16 cellular contexts compared by ENCODE assay signal in genomic region chr6:35064508-35065440, GRCh38.
A peak's percentile ranks its signal among the peaks of the same experiment; 100 is the strongest.
DNase-seq lines count a peak whose midpoint lies in the region; ATAC-seq and TF ChIP-seq lines count a peak whose summit lies in the region.
"Had no signal": no experiment of that assay in that cellular context is flagged by ENCODE, and none has a peak within 500 bp of the region (broad histone marks: within the 10 kb centered on the region; RNA-seq: fewer than 3 reads in every experiment).

No MANE protein-coding gene starts in this region.

- intact Hi-C loops in HCT116 (cut with micrococcal nuclease), result no loop called here
- intact Hi-C loops in esophagus muscularis mucosa (cut with DNase I), result no loop called here
- intact Hi-C loops in lower lobe of right lung (cut with DNase I), result no loop called here
- intact Hi-C loops in adrenal gland (cut with DNase I), result loop anchor here in 1 of 2 donors (10.0 kb wide), 1 partner anchor 70 kb away; no protein-coding TSS in a partner anchor

- H3K27me3 ChIP-seq in HCT116 (ENCODE audit: insufficient read depth, low read length) (no peaks in the 10 kb centered on the region), esophagus muscularis mucosa (no peaks in the 10 kb centered on the region), lower lobe of right lung (ENCODE audit: low read depth) (no peaks in the 10 kb centered on the region), thoracic aorta (replicated peaks; ENCODE audit: insufficient read depth) (no peaks in the 10 kb centered on the region), GM23248 (replicated peaks; ENCODE audit: insufficient read depth) (no peaks in the 10 kb centered on the region), adrenal gland (no peaks in the 10 kb centered on the region)
- H3K27me3 ChIP-seq: SJSA1, uterus had no signal

- H3K79me2 ChIP-seq in HCT116 (ENCODE audit: insufficient read depth, low read length) (no peaks in the 10 kb centered on the region), GM23248 (ENCODE audit: insufficient read depth) (no peaks in the 10 kb centered on the region)

- no peak for TF ChIP-seq EP300 in esophagus muscularis mucosa (IDR thresholded peaks at IDR 0.05)

- TF ChIP-seq POLR2A in HCT116 (IDR thresholded peaks at IDR 0.05; ENCODE audit: borderline replicate concordance, extremely low read depth, insufficient read depth, insufficient read length) (no peak), esophagus muscularis mucosa (IDR thresholded peaks at IDR 0.05; ENCODE audit: low read depth) (no peak), adrenal gland (IDR thresholded peaks at IDR 0.05) (no peak)

- CTCF ChIA-PET in HCT116 (lab: Charles Lee), result no interaction called here

- BruUV-seq in HCT116 (replicated peaks; lab: Mats Ljungman, UMichigan), result no TSS peak

- ATAC-seq in HCT116 (peak; percentile 60), lower lobe of right lung (peak; percentile 13 to 46), thoracic aorta (ENCODE audit: insufficient number of reproducible peaks, low FRiP score, low read depth) (no peak)
- ATAC-seq: activated naive CD8-positive, alpha-beta T cell treated with anti-CD3 and anti-CD28 coated beads, Interleukin-2, amount 50 U/mL, for 24 hours; activated T-helper 17 cell treated with anti-CD3 and anti-CD28 coated beads, Interleukin-2, amount 50 U/mL, for 72 hours had no signal

- RAD21 ChIA-PET in HCT116 (lab: Charles Lee; ENCODE audit: low non-redundant PET in 1 of 2, low total read pairs in 2 of 2, uncharacterized antibody in 2 of 2, unreplicated experiment in 2 of 2), result no interaction called here

- TF ChIP-seq RAD21 in HCT116 (IDR thresholded peaks at IDR 0.05; ENCODE audit: low read depth), result no peak

- no peaks in the 10 kb centered on the region for H3F3A ChIP-seq in GM23248 (ENCODE audit: insufficient read depth)

- WGBS in esophagus muscularis mucosa, result 50% methylated on average over 8 of the region's 10 CpGs
- WGBS in GM23248 (ENCODE audit: low coverage in 1 of 2, low lambda C conversion rate in 2 of 2, missing lambda C conversion rate in 2 of 2), 2 experiments, result 72 to 75% methylated on average over 9 to 10 of the region's 10 CpGs
- WGBS in adrenal gland, 4 donors, result 85 to 89% (median 87%) methylated on average over 9 to 10 of the region's 10 CpGs

- DNase-seq in HCT116 (ENCODE audit: low read depth, low spot score), result no peak
- DNase-seq in esophagus muscularis mucosa (ENCODE audit: extremely low spot score), result no peak
- peak; percentile 28 for DNase-seq in lower lobe of right lung
- no peak for DNase-seq in thoracic aorta (ENCODE audit: low spot score)
- DNase-seq in islet precursor cell, result no peak
- DNase-seq in HK-2 (ENCODE audit: unreplicated experiment), result no peak
- DNase-seq in GM23248, result no peak
- DNase-seq in adrenal gland, result no peak
- DNase-seq: activated CD4-positive, alpha-beta T cell treated with anti-CD3 and anti-CD28 coated beads for 1 hour; activated naive CD8-positive, alpha-beta T cell treated with anti-CD3 and anti-CD28 coated beads, Interleukin-2, amount 50 U/mL, for 24 hours; caudate nucleus; NCI-H526 treated with DMSO at 0.1 percent for 48 hours; OCI-M1; uterus had no signal

- H3K36me3 ChIP-seq in HCT116 (ENCODE audit: control insufficient read depth in 1 of 2, insufficient read depth in 2 of 2, low read length in 2 of 2) (peaks cover 8% of the 10 kb centered on the region in 2 experiments; a peak in 3 of 4 replicates), esophagus muscularis mucosa (peaks cover 49 to 94% (median 84%) of the 10 kb centered on the region in 4 donors), lower lobe of right lung (peaks cover 98% of the 10 kb centered on the region), thoracic aorta (peaks cover 22% of the 10 kb centered on the region), GM23248 (ENCODE audit: low read depth) (no peaks in the 10 kb centered on the region), adrenal gland (replicated peaks in 1 of 2) (peaks cover 0 to 70% of the 10 kb centered on the region in 2 donors)
- H3K36me3 ChIP-seq: uterus had no signal

- H3K9me3 ChIP-seq in HCT116 (ENCODE audit: control insufficient read depth in 1 of 2, insufficient read depth in 1 of 2, low read depth in 1 of 2, low read length in 2 of 2), result no peaks in the 10 kb centered on the region
- H3K9me3 ChIP-seq in esophagus muscularis mucosa, result no peaks in the 10 kb centered on the region
- H3K9me3 ChIP-seq in lower lobe of right lung, result no peaks in the 10 kb centered on the region
- no peaks in the 10 kb centered on the region for H3K9me3 ChIP-seq in thoracic aorta
- no peaks in the 10 kb centered on the region for H3K9me3 ChIP-seq in GM23248 (ENCODE audit: low read depth)
- H3K9me3 ChIP-seq in adrenal gland (replicated peaks in 1 of 3), result no peaks in the 10 kb centered on the region
- H3K9me3 ChIP-seq: SJSA1, uterus had no signal

- H3K9ac ChIP-seq in HCT116 (ENCODE audit: low read length) (no peak overlapping the region), GM23248 (no peak overlapping the region)

- 0 out of 6 replicates have a peak, but pooled peaks of 1 of the 3 experiments have one; percentile 4 for TF ChIP-seq CTCF in HCT116 (IDR thresholded peaks at IDR 0.05 in 2 of 3, conservative IDR thresholded peaks at IDR 0.05 in 1 of 3; ENCODE audit: borderline replicate concordance in 1 of 3, insufficient read depth in 1 of 3, low read depth in 2 of 3, low read length in 2 of 3)
- peak in 1 of 3 experiments; percentile 17 for TF ChIP-seq CTCF in esophagus muscularis mucosa (IDR thresholded peaks at IDR 0.05)
- no peak for TF ChIP-seq CTCF in lower lobe of right lung (IDR thresholded peaks at IDR 0.05)
- TF ChIP-seq CTCF in thoracic aorta (IDR thresholded peaks at IDR 0.05), result no peak
- TF ChIP-seq CTCF in adrenal gland (IDR thresholded peaks at IDR 0.05), result no peak

- no peak overlapping the region for H3K27ac ChIP-seq in HCT116 (ENCODE audit: low read depth, low read length)
- H3K27ac ChIP-seq in esophagus muscularis mucosa (replicated peaks in 1 of 4), result peak overlapping the region; percentile 72 to 92 (median 88)
- H3K27ac ChIP-seq in lower lobe of right lung, result peak overlapping the region; percentile 27
- peak overlapping the region; percentile 37 to 39 for H3K27ac ChIP-seq in thoracic aorta
- H3K27ac ChIP-seq in GM23248, result no peak overlapping the region
- H3K27ac ChIP-seq in adrenal gland, result no peak overlapping the region
- H3K27ac ChIP-seq: SJSA1, uterus had no signal

- H2AFZ ChIP-seq in HCT116 (ENCODE audit: low read depth, low read length, poor library complexity, severe bottlenecking), result no peak overlapping the region
- no peak overlapping the region for H2AFZ ChIP-seq in GM23248

- no peaks in the 10 kb centered on the region for H3K4me1 ChIP-seq in HCT116 (ENCODE audit: control insufficient read depth in 1 of 2, insufficient read depth in 2 of 2, low read length in 2 of 2)
- peaks cover 36 to 98% (median 91%) of the 10 kb centered on the region in 4 donors for H3K4me1 ChIP-seq in esophagus muscularis mucosa
- peaks cover 7% of the 10 kb centered on the region for H3K4me1 ChIP-seq in lower lobe of right lung
- H3K4me1 ChIP-seq in thoracic aorta (ENCODE audit: control insufficient read depth in 1 of 2, low read depth in 2 of 2), result peaks cover 8 to 61% of the 10 kb centered on the region in 2 donors
- H3K4me1 ChIP-seq in GM23248 (ENCODE audit: insufficient read depth), result 0 out of 2 replicates have a peak, but pooled peaks cover 4% of the 10 kb centered on the region
- peaks cover 10 to 15% of the 10 kb centered on the region in 2 donors for H3K4me1 ChIP-seq in adrenal gland (replicated peaks in 1 of 2)
- H3K4me1 ChIP-seq: SJSA1, uterus had no signal

- H4K20me1 ChIP-seq in HCT116 (ENCODE audit: insufficient read depth) (no peaks in the 10 kb centered on the region), GM23248 (ENCODE audit: insufficient read depth) (no peaks in the 10 kb centered on the region)

- POLR2A ChIA-PET in HCT116 (lab: Charles Lee), result no interaction called here

- H3K9me2 ChIP-seq in HCT116 (ENCODE audit: insufficient read depth) (no peaks in the 10 kb centered on the region), GM23248 (ENCODE audit: insufficient read depth) (no peaks in the 10 kb centered on the region)

- H3K4me2 ChIP-seq in HCT116 (ENCODE audit: low read length), result no peak overlapping the region
- H3K4me2 ChIP-seq in GM23248 (ENCODE audit: unreplicated experiment), result no peak overlapping the region

- in situ Hi-C loops in GM23248 (cut with MboI), result no loop called here

- H3K4me3 ChIP-seq in HCT116 (replicated peaks in 1 of 2; ENCODE audit: low read depth in 1 of 2, low read length in 2 of 2) (no peak overlapping the region), esophagus muscularis mucosa (no peak overlapping the region), lower lobe of right lung (no peak overlapping the region), thoracic aorta (no peak overlapping the region), GM23248 (no peak overlapping the region), adrenal gland (no peak overlapping the region)
- H3K4me3 ChIP-seq: SJSA1, uterus had no signal

TF ChIP-seq in HCT116, 20 proteins besides CTCF, POLR2A, EP300 and RAD21:
- no peak for TF ChIP-seq ZFX (IDR thresholded peaks at IDR 0.05)
- no peak for TF ChIP-seq TCF7L2 (IDR thresholded peaks at IDR 0.05; ENCODE audit: borderline replicate concordance, extremely low read depth, insufficient read depth, insufficient read length)
- TF ChIP-seq EZH2 (IDR thresholded peaks at IDR 0.05), result no peak
- TF ChIP-seq ATF3 (IDR thresholded peaks at IDR 0.05), result no peak
- TF ChIP-seq CBX3 (IDR thresholded peaks at IDR 0.05; ENCODE audit: low read depth), result no peak

Comparison
In these comparisons a context has a peak if more than half of its experiments do, and no peak if none do; other contexts are left out.
1. H3K27ac ChIP-seq: peak in esophagus muscularis mucosa (4 of 4), lower lobe of right lung (single experiment) and thoracic aorta (2 of 2); none in HCT116 (single experiment), GM23248 (single experiment) and adrenal gland (0 of 5).